In the genomic region with DNA sequence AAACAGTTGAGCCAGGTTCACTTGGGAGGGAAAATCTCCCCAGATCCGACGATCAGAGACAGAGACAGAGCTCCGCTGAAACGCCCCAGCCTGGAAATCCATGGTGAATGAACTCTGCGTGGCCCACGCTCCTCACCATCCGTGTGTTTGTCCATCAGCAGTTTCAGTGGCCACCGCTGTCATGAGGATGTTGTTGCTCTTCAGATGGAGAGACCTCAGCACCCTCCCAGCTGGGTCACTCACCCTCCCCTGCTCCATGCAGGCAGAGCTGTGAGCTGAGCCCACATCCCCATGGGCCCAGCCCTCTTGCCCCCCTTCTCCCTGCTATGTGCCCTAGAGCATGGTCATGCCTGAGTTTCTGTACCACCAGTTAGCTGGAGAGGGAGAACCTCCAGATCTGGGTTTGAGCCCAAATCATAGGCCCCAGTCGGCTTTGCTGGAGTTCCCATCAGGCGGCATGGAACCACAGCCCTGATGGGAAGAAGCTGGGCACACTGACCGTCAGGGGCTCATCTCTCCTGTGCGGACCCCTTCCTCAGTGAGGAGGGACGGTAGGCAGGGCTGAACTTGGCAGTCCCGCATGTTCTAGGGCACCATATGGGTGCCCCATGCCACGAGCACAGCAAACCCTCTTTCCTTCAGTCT, we compare ENCODE assay signal across 15 cellular contexts.
DNase-seq lines count a peak whose midpoint lies in the region; ATAC-seq and TF ChIP-seq lines count a peak whose summit lies in the region.
"Had no signal": no experiment of that assay in that cellular context is flagged by ENCODE, and none has a peak within 500 bp of the region (broad histone marks: within the 10 kb centered on the region; RNA-seq: fewer than 3 reads in every experiment).

No MANE protein-coding gene starts in this region.

- no peak overlapping the region for H3K27ac ChIP-seq in dorsolateral prefrontal cortex
- H3K27ac ChIP-seq: RWPE1 had no signal

- H3K9me3 Mint-ChIP-seq in activated CD8-positive, alpha-beta T cell treated with anti-CD3 and anti-CD28 coated beads for 36 hours: no peaks in the 10 kb centered on the region
- H3K9me3 Mint-ChIP-seq: CD4-positive, alpha-beta T cell had no signal

- H3K27me3 Mint-ChIP-seq in activated CD8-positive, alpha-beta T cell treated with anti-CD3 and anti-CD28 coated beads for 36 hours: no peaks in the 10 kb centered on the region
- H3K27me3 Mint-ChIP-seq: CD4-positive, alpha-beta T cell had no signal

- H3K4me3 ChIP-seq in BE2C (ENCODE audit: low read depth, low read length): no peak overlapping the region
- no peak overlapping the region for H3K4me3 ChIP-seq in dorsolateral prefrontal cortex
- H3K4me3 ChIP-seq: GM12878 had no signal

- no peak overlapping the region for H3K4me3 Mint-ChIP-seq in activated CD8-positive, alpha-beta T cell treated with anti-CD3 and anti-CD28 coated beads for 36 hours
- H3K4me3 Mint-ChIP-seq: CD4-positive, alpha-beta T cell had no signal

- ATAC-seq in sciatic nerve (no peak), GM21423 (IDR thresholded peaks at IDR 0.05; ENCODE audit: unreplicated experiment) (no peak)
- no peak for ATAC-seq in activated CD8-positive, alpha-beta T cell treated with anti-CD3 and anti-CD28 coated beads for 36 hours
- ATAC-seq: GM12878 had no signal

- DNase-seq in activated T-cell treated with anti-CD3 and anti-CD28 coated beads, Interleukin-2, amount 50 U/mL, for 1 hour: peak; percentile 8
- DNase-seq in activated T-cell treated with anti-CD3 and anti-CD28 coated beads, Interleukin-2, amount 50 U/mL, for 48 hours: no peak
- DNase-seq in BE2C (peak; percentile 5), dorsolateral prefrontal cortex (peak in 6 of 10 donors; percentile 2 to 31 (median 23)), sciatic nerve (ENCODE audit: low spot score) (peak; percentile 45), NCI-H146 (lab: John Stamatoyannopoulos, UW) (no peak)
- DNase-seq in activated CD8-positive, alpha-beta T cell treated with anti-CD3 and anti-CD28 coated beads for 36 hours: no peak
- DNase-seq: Calu3, HCEC 1CT, NCI-H2227 treated with DMSO at 0.1 percent for 48 hours, NCI-H526 treated with DMSO at 0.1 percent for 48 hours had no signal

- H3K27me3 ChIP-seq in BE2C (no peaks in the 10 kb centered on the region), dorsolateral prefrontal cortex (peaks cover 0 to 6% (median 0%) of the 10 kb centered on the region in 45 donors)

- H3K9me3 ChIP-seq in BE2C: no peaks in the 10 kb centered on the region

- intact Hi-C loops in dorsolateral prefrontal cortex (cut with DNase I) (no loop called here), sciatic nerve (cut with DNase I) (no loop called here)
- intact Hi-C loops in activated CD8-positive, alpha-beta T cell treated with anti-CD3 and anti-CD28 coated beads for 36 hours (cut with micrococcal nuclease): no loop called here

- H3K36me3 ChIP-seq in BE2C: no peaks in the 10 kb centered on the region

- peaks cover 9% of the 10 kb centered on the region for H3K4me1 ChIP-seq in BE2C

- TF ChIP-seq CTCF in BE2C (IDR thresholded peaks at IDR 0.05; ENCODE audit: low read depth, low read length): no peak
- no peak for TF ChIP-seq CTCF in dorsolateral prefrontal cortex (IDR thresholded peaks at IDR 0.05 in 54 of 56, conservative IDR thresholded peaks at IDR 0.05 in 2 of 56; ENCODE audit: low read depth in 1 of 56, partially characterized antibody in 56 of 56)
- no peak for TF ChIP-seq CTCF in activated CD8-positive, alpha-beta T cell treated with anti-CD3 and anti-CD28 coated beads for 36 hours (IDR thresholded peaks at IDR 0.05)

- H3K4me1 Mint-ChIP-seq in activated CD8-positive, alpha-beta T cell treated with anti-CD3 and anti-CD28 coated beads for 36 hours (ENCODE audit: low read depth): no peaks in the 10 kb centered on the region

- H3K27ac Mint-ChIP-seq in activated CD8-positive, alpha-beta T cell treated with anti-CD3 and anti-CD28 coated beads for 36 hours: no peak overlapping the region
- H3K27ac Mint-ChIP-seq: CD4-positive, alpha-beta T cell had no signal

- POLR2A ChIA-PET in activated CD8-positive, alpha-beta T cell treated with anti-CD3 and anti-CD28 coated beads for 36 hours (lab: Charles Lee): no interaction called here

- H3K36me3 Mint-ChIP-seq in activated CD8-positive, alpha-beta T cell treated with anti-CD3 and anti-CD28 coated beads for 36 hours (ENCODE audit: low read depth): no peaks in the 10 kb centered on the region

- CTCF ChIA-PET in activated CD8-positive, alpha-beta T cell treated with anti-CD3 and anti-CD28 coated beads for 36 hours (lab: Charles Lee): interaction anchor here (1.0 kb wide), 1 partner anchor 37 kb away, joined by 3 read pairs; no protein-coding TSS in a partner anchor

Comparison
In these comparisons a context has a peak if more than half of its experiments do, and no peak if none do; other contexts are left out.
1. DNase-seq: peak in activated T-cell treated with anti-CD3 and anti-CD28 coated beads, Interleukin-2, amount 50 U/mL, for 1 hour (single experiment), BE2C (single experiment), dorsolateral prefrontal cortex (6 of 10) and sciatic nerve (single experiment); none in activated T-cell treated with anti-CD3 and anti-CD28 coated beads, Interleukin-2, amount 50 U/mL, for 48 hours (0 of 2), NCI-H146 (single experiment) and activated CD8-positive, alpha-beta T cell treated with anti-CD3 and anti-CD28 coated beads for 36 hours (single experiment).